ENCODE assay signal across 16 cellular contexts in genomic region chr16:52741386-52741785, GRCh38.
A peak's percentile ranks its signal among the peaks of the same experiment; 100 is the strongest.
DNase-seq lines count a peak whose midpoint lies in the region; ATAC-seq and TF ChIP-seq lines count a peak whose summit lies in the region.
"Had no signal": no experiment of that assay in that cellular context is flagged by ENCODE, and none has a peak within 500 bp of the region (broad histone marks: within the 10 kb centered on the region; RNA-seq: fewer than 3 reads in every experiment).

No MANE protein-coding gene starts in this region.

- ATAC-seq in GM19023 (IDR thresholded peaks at IDR 0.05; ENCODE audit: unreplicated experiment): no peak
- ATAC-seq: PC-3 had no signal

- DNase-seq in D341Med (ENCODE audit: low spot score) (peak; percentile 30), endodermal cell (peak; percentile 60), iPS-NIHi7 (ENCODE audit: extremely low spot score) (peak; percentile 34), DMS153 (lab: John Stamatoyannopoulos, UW) (no peak), ureter (ENCODE audit: low spot score) (no peak), NCI-H2196 (lab: John Stamatoyannopoulos, UW; ENCODE audit: unreplicated experiment) (no peak)
- DNase-seq: CD4-positive, CD25-positive, alpha-beta regulatory T cell; DMS79 treated with DMSO at 0.1 percent for 48 hours; NCI-H1105; NCI-H1694; NCI-H2107; NCI-H345; PC-3 had no signal

- H3K4me1 ChIP-seq in HUES6 (ENCODE audit: control insufficient read depth, insufficient read depth, low read length): peaks cover 20% of the 10 kb centered on the region
- H3K4me1 ChIP-seq in endodermal cell (ENCODE audit: control insufficient read depth, insufficient read depth, low read length): no peaks in the 10 kb centered on the region
- H3K4me1 ChIP-seq: SJSA1 had no signal

- H3K9me3 ChIP-seq in HUES6 (ENCODE audit: control insufficient read depth, insufficient read depth, low read depth, low read length) (0 out of 2 replicates have a peak, but pooled peaks cover 3% of the 10 kb centered on the region), endodermal cell (ENCODE audit: control insufficient read depth, low read length) (peaks cover 5% of the 10 kb centered on the region)
- H3K9me3 ChIP-seq: SJSA1 had no signal

- no peaks in the 10 kb centered on the region for H3K36me3 Mint-ChIP-seq in endodermal cell (ENCODE audit: low read depth)
- H3K36me3 Mint-ChIP-seq: CD4-positive, CD25-positive, alpha-beta regulatory T cell had no signal

- peak overlapping the region; percentile 26; the same call in 1 of the 2 replicates for H3K4me3 ChIP-seq in HUES6 (ENCODE audit: low read depth, low read length)
- no peak overlapping the region for H3K4me3 ChIP-seq in endodermal cell (ENCODE audit: low read length)
- H3K4me3 ChIP-seq: SJSA1 had no signal

- no peaks in the 10 kb centered on the region for H3K36me3 ChIP-seq in HUES6 (ENCODE audit: control insufficient read depth, insufficient read depth, low read length)
- H3K36me3 ChIP-seq in endodermal cell (ENCODE audit: control insufficient read depth, insufficient read depth, low read length): no peaks in the 10 kb centered on the region
- H3K36me3 ChIP-seq: SJSA1 had no signal

- H3K4me3 Mint-ChIP-seq in endodermal cell: no peak overlapping the region
- H3K4me3 Mint-ChIP-seq: CD4-positive, CD25-positive, alpha-beta regulatory T cell had no signal

- H3K27ac ChIP-seq in HUES6 (ENCODE audit: low read depth, low read length) (peak overlapping the region; percentile 90), endodermal cell (ENCODE audit: low read depth, low read length) (peak overlapping the region; percentile 16)
- H3K27ac ChIP-seq: SJSA1 had no signal

- no peak for TF ChIP-seq CTCF in endodermal cell (conservative IDR thresholded peaks at IDR 0.05)

- no peaks in the 10 kb centered on the region for H3K27me3 Mint-ChIP-seq in endodermal cell (ENCODE audit: insufficient read depth)
- H3K27me3 Mint-ChIP-seq: CD4-positive, CD25-positive, alpha-beta regulatory T cell had no signal

- peaks cover 5% of the 10 kb centered on the region for H3K9me3 Mint-ChIP-seq in endodermal cell

- H3K9ac ChIP-seq in HUES6 (ENCODE audit: low read length) (peak overlapping the region; percentile 38), endodermal cell (ENCODE audit: extremely low read depth, low read length, poor library complexity, severe bottlenecking) (no peak overlapping the region)

- no peak overlapping the region for H3K27ac Mint-ChIP-seq in endodermal cell
- H3K27ac Mint-ChIP-seq: CD4-positive, CD25-positive, alpha-beta regulatory T cell had no signal

- H3K4me1 Mint-ChIP-seq in endodermal cell: peaks cover 4% of the 10 kb centered on the region
- H3K4me1 Mint-ChIP-seq: CD4-positive, CD25-positive, alpha-beta regulatory T cell had no signal

- H3K27me3 ChIP-seq in HUES6 (ENCODE audit: control insufficient read depth, insufficient read depth, low read length): no peaks in the 10 kb centered on the region
- no peaks in the 10 kb centered on the region for H3K27me3 ChIP-seq in endodermal cell (ENCODE audit: control insufficient read depth, insufficient read depth, low read length, poor library complexity, severe bottlenecking)
- H3K27me3 ChIP-seq: SJSA1 had no signal

- 24 to 32% methylated on average over 5 to 7 of the region's 7 CpGs for WGBS in endodermal cell (ENCODE audit: insufficient coverage in 1 of 2, insufficient read length in 1 of 2), 2 experiments

Comparison
In these comparisons a context has a peak if more than half of its experiments do, and no peak if none do; other contexts are left out.
1. DNase-seq: peak in D341Med (single experiment), endodermal cell (single experiment) and iPS-NIHi7 (single experiment); none in DMS153 (single experiment), ureter (single experiment) and NCI-H2196 (single experiment).